In the genomic region with DNA sequence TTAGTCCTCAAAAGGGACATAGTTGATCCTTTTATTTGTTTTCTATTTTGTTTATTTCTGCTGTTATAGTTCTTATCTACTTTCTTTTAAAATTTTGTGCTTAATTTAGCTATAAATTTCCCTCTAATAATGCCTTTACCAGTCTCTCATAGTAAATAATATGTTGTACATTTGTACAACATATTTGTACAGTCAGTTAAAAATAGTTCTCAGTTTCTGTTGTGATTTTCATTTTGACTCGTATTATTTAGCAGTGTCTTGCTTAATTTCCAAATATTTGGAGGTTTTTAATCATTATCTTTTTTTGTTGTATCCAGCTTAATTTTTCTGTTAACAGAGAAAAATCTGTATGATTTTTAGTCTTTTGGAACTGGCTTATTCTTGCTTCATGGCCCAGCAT, we compare ENCODE assay signal across 15 cellular contexts.
A peak's percentile ranks its signal among the peaks of the same experiment; 100 is the strongest.
DNase-seq lines count a peak whose midpoint lies in the region; ATAC-seq and FAIRE-seq lines count a peak whose summit lies in the region.
"Had no signal": no experiment of that assay in that cellular context is flagged by ENCODE, and none has a peak within 500 bp of the region (broad histone marks: within the 10 kb centered on the region; RNA-seq: fewer than 3 reads in every experiment).

No MANE protein-coding gene starts in this region.

- H3K27ac Mint-ChIP-seq in T-helper 2 cell treated with Interferon-gamma antibody and Interleukin-4, amounts not matched to agents 5 μg/mL and 100 μg/mL, for 36 hours: no peak overlapping the region

- peak; percentile 48 for ATAC-seq in GM18868 (IDR thresholded peaks at IDR 0.05; ENCODE audit: unreplicated experiment)
- peak; percentile 43 for ATAC-seq in HG03378 (IDR thresholded peaks at IDR 0.05; ENCODE audit: unreplicated experiment)
- ATAC-seq in GM21619 (IDR thresholded peaks at IDR 0.05; ENCODE audit: unreplicated experiment): no peak
- ATAC-seq: HepG2 had no signal

- peak; percentile 10 for FAIRE-seq in colon (lab: Jason Lieb, UNC)
- FAIRE-seq in urothelium cell line (lab: Jason Lieb, UNC): no peak
- FAIRE-seq: HepG2, HTR-8/SVneo had no signal

- H3K27me3 Mint-ChIP-seq in T-helper 2 cell treated with Interferon-gamma antibody and Interleukin-4, amounts not matched to agents 5 μg/mL and 100 μg/mL, for 36 hours (ENCODE audit: low read depth): peaks cover 29% of the 10 kb centered on the region
- H3K27me3 Mint-ChIP-seq: CD4-positive, CD25-positive, alpha-beta regulatory T cell had no signal

- no peak overlapping the region for H3K4me3 Mint-ChIP-seq in T-helper 2 cell treated with Interferon-gamma antibody and Interleukin-4, amounts not matched to agents 5 μg/mL and 100 μg/mL, for 36 hours

- DNase-seq in urothelium cell line (ENCODE audit: low spot score): no peak
- DNase-seq in HK-2 (ENCODE audit: unreplicated experiment): no peak
- no peak for DNase-seq in T-helper 2 cell treated with Interferon-gamma antibody and Interleukin-4, amounts not matched to agents 5 μg/mL and 100 μg/mL, for 36 hours (ENCODE audit: low spot score)
- DNase-seq: ACHN; CD4-positive, CD25-positive, alpha-beta regulatory T cell; DMS53; GF-D8; GM23248; H7 had no signal

- no peaks in the 10 kb centered on the region for H3K9me3 Mint-ChIP-seq in T-helper 2 cell treated with Interferon-gamma antibody and Interleukin-4, amounts not matched to agents 5 μg/mL and 100 μg/mL, for 36 hours
- H3K9me3 Mint-ChIP-seq: CD4-positive, CD25-positive, alpha-beta regulatory T cell had no signal

- H3K36me3 Mint-ChIP-seq in T-helper 2 cell treated with Interferon-gamma antibody and Interleukin-4, amounts not matched to agents 5 μg/mL and 100 μg/mL, for 36 hours (ENCODE audit: low read depth): peaks cover 5% of the 10 kb centered on the region
- H3K36me3 Mint-ChIP-seq: CD4-positive, CD25-positive, alpha-beta regulatory T cell had no signal

- peaks cover 29% of the 10 kb centered on the region for H3K4me1 Mint-ChIP-seq in T-helper 2 cell treated with Interferon-gamma antibody and Interleukin-4, amounts not matched to agents 5 μg/mL and 100 μg/mL, for 36 hours (ENCODE audit: low read depth)
